ENCODE assay signal across 11 cellular contexts in genomic region chr1:158793604-158794003, GRCh38. TPM values are rescaled to one million over a fixed set of nuclear protein-coding genes. Genes with fewer than 3 reads are reported as not detected.
DNase-seq lines count a peak whose midpoint lies in the region; ATAC-seq and TF ChIP-seq lines count a peak whose summit lies in the region.
"Had no signal": no experiment of that assay in that cellular context is flagged by ENCODE, and none has a peak within 500 bp of the region (broad histone marks: within the 10 kb centered on the region; RNA-seq: fewer than 3 reads in every experiment).

No MANE protein-coding gene starts in this region.

- POLR2A ChIA-PET in A673 (lab: Charles Lee; ENCODE audit: low non-redundant PET), result no interaction called here

- ATAC-seq in GM19351 (IDR thresholded peaks at IDR 0.05; ENCODE audit: unreplicated experiment) (peak; percentile 61), GM21786 (IDR thresholded peaks at IDR 0.05; ENCODE audit: unreplicated experiment) (no peak)
- ATAC-seq: stimulated activated naive CD8-positive, alpha-beta T cell treated with anti-CD3 and anti-CD28 coated beads, Interleukin-15, amount 100 ng/mL, for 72 hours had no signal

- no peak overlapping the region for H3K4ac ChIP-seq in mesenchymal stem cell (ENCODE audit: low read depth in 1 of 2, low read length in 2 of 2)

- no peaks in the 10 kb centered on the region for H3K9me2 ChIP-seq in SU-DHL-6 (replicated peaks; ENCODE audit: insufficient read depth, low read length)

- WGBS in mesenchymal stem cell, result 40% methylated on average over 2 of the region's 2 CpGs

- DNase-seq in A673 (ENCODE audit: low spot score) (no peak), erythroblast (lab: John Stamatoyannopoulos, UW) (peak; percentile 48 to 57), DMS79 (lab: John Stamatoyannopoulos, UW) (no peak), mesenchymal stem cell (no peak), DMS153 (lab: John Stamatoyannopoulos, UW) (no peak)

- H3K79me2 ChIP-seq in SU-DHL-6 (ENCODE audit: insufficient read depth, low read length), result no peaks in the 10 kb centered on the region

- H3F3A ChIP-seq in SU-DHL-6 (ENCODE audit: insufficient read depth), result no peaks in the 10 kb centered on the region

- no peak overlapping the region for H2BK12ac ChIP-seq in mesenchymal stem cell (ENCODE audit: low read length in 2 of 2)

- H2BK5ac ChIP-seq in mesenchymal stem cell (ENCODE audit: low read depth, low read length, poor library complexity, severe bottlenecking), result no peak overlapping the region

- no peak overlapping the region for H4K91ac ChIP-seq in mesenchymal stem cell (ENCODE audit: low read length)

- H3K36me3 ChIP-seq in A673 (ENCODE audit: insufficient read depth, low read length, poor library complexity, severe bottlenecking), result no peaks in the 10 kb centered on the region
- H3K36me3 ChIP-seq in SU-DHL-6 (ENCODE audit: low read length), result no peaks in the 10 kb centered on the region
- H3K36me3 ChIP-seq in mesenchymal stem cell (ENCODE audit: control insufficient read depth in 1 of 2, insufficient read depth in 2 of 2, low read depth in 1 of 2, low read length in 2 of 2), result no peaks in the 10 kb centered on the region

- H3K4me2 ChIP-seq in SU-DHL-6 (ENCODE audit: low read depth, low read length, poor library complexity, severe bottlenecking), result no peak overlapping the region
- no peak overlapping the region for H3K4me2 ChIP-seq in mesenchymal stem cell (ENCODE audit: low read length, poor library complexity, severe bottlenecking)

- H2BK120ac ChIP-seq in mesenchymal stem cell (ENCODE audit: low read depth, low read length), result no peak overlapping the region

- no peak overlapping the region for H4K8ac ChIP-seq in mesenchymal stem cell (ENCODE audit: low read length)

- H3K27ac ChIP-seq in A673 (ENCODE audit: low read depth, low read length, poor library complexity, severe bottlenecking), result no peak overlapping the region
- H3K27ac ChIP-seq in SU-DHL-6 (ENCODE audit: low read depth, low read length), result no peak overlapping the region
- no peak overlapping the region for H3K27ac ChIP-seq in mesenchymal stem cell (ENCODE audit: low read length, poor library complexity, severe bottlenecking)
- H3K27ac ChIP-seq: coronary artery had no signal

- no peak overlapping the region for H2AK5ac ChIP-seq in mesenchymal stem cell (ENCODE audit: low read length, severe bottlenecking)

- BruUV-seq in A673 (replicated peaks; lab: Mats Ljungman, UMichigan), result no TSS peak

- TF ChIP-seq POLR2A in erythroblast (IDR thresholded peaks at IDR 0.05; ENCODE audit: low read length), result no peak

- no peaks in the 10 kb centered on the region for H3K4me1 ChIP-seq in A673 (ENCODE audit: insufficient read depth, low read length, poor library complexity, severe bottlenecking)
- no peaks in the 10 kb centered on the region for H3K4me1 ChIP-seq in mesenchymal stem cell (ENCODE audit: control insufficient read depth, insufficient read depth, low read depth, low read length)

- no peak overlapping the region for H3K23ac ChIP-seq in mesenchymal stem cell (ENCODE audit: low read length in 2 of 2)

- H3K9me3 ChIP-seq in A673 (ENCODE audit: low read depth, low read length, poor library complexity, severe bottlenecking) (no peaks in the 10 kb centered on the region), SU-DHL-6 (ENCODE audit: insufficient read depth, low read length) (no peaks in the 10 kb centered on the region), mesenchymal stem cell (ENCODE audit: control insufficient read depth, low read length) (no peaks in the 10 kb centered on the region)

- H3K9ac ChIP-seq in SU-DHL-6 (ENCODE audit: low read length) (no peak overlapping the region), mesenchymal stem cell (ENCODE audit: low read length) (no peak overlapping the region)

- H2AFZ ChIP-seq in SU-DHL-6 (ENCODE audit: low read depth, low read length, severe bottlenecking) (no peak overlapping the region), mesenchymal stem cell (ENCODE audit: low read depth, low read length) (no peak overlapping the region)

- H3K79me1 ChIP-seq in mesenchymal stem cell (replicated peaks; ENCODE audit: low read length, poor library complexity, severe bottlenecking), result no peaks in the 10 kb centered on the region

- no peaks in the 10 kb centered on the region for H4K20me1 ChIP-seq in SU-DHL-6 (ENCODE audit: low read depth, low read length)

- TF ChIP-seq CTCF in A673 (conservative IDR thresholded peaks at IDR 0.05; ENCODE audit: low read depth, low read length) (peak; percentile 45), SU-DHL-6 (IDR thresholded peaks at IDR 0.05; ENCODE audit: insufficient read depth, low read length, poor library complexity, severe bottlenecking) (peak; percentile 59)

- no peak overlapping the region for H3K14ac ChIP-seq in mesenchymal stem cell (ENCODE audit: low read length in 2 of 2)

- CTCF ChIA-PET in A673 (lab: Charles Lee), result no interaction called here

- intact Hi-C loops in A673 (cut with micrococcal nuclease; ENCODE audit: unreplicated experiment), result no loop called here

- no peak overlapping the region for H3K4me3 ChIP-seq in A673 (ENCODE audit: low read depth, low read length, poor library complexity, severe bottlenecking)
- no peak overlapping the region for H3K4me3 ChIP-seq in SU-DHL-6 (ENCODE audit: insufficient read depth, low read length, poor library complexity, severe bottlenecking)
- no peak overlapping the region for H3K4me3 ChIP-seq in mesenchymal stem cell (ENCODE audit: insufficient read depth in 1 of 2, low read depth in 1 of 2, low read length in 2 of 2)
- H3K4me3 ChIP-seq: coronary artery had no signal

- H2BK15ac ChIP-seq in mesenchymal stem cell (ENCODE audit: low read depth, poor library complexity, severe bottlenecking), result no peak overlapping the region

- H3K18ac ChIP-seq in mesenchymal stem cell (ENCODE audit: low read depth in 1 of 2, low read length in 2 of 2), result no peak overlapping the region

- H3K27me3 ChIP-seq in A673 (replicated peaks; ENCODE audit: insufficient read depth, low read depth, low read length, poor library complexity) (peaks cover 5% of the 10 kb centered on the region), SU-DHL-6 (ENCODE audit: low read length) (no peaks in the 10 kb centered on the region), mesenchymal stem cell (ENCODE audit: control insufficient read depth in 1 of 2, insufficient read depth in 1 of 2, low read length in 2 of 2) (peaks cover 0 to 4% of the 10 kb centered on the region in 2 experiments)

RNA-seq across cellular contexts. Expression of gene OR6N2, which starts 12.6 kb away (rescaled TPM):
- not detected in 2 replicates for total RNA-seq in A673 (2021)
- not detected for polyA plus RNA-seq in mesenchymal stem cell (2013, experiment 1 of 2)
- polyA plus RNA-seq in mesenchymal stem cell (2013, experiment 2 of 2), result not detected
- total RNA-seq: RPMI7951 had no signal

RNA-seq across cellular contexts. Expression of gene OR6N1, which starts 21.6 kb away (rescaled TPM):
- total RNA-seq in A673 (2021), result not detected in 2 replicates
- not detected for polyA plus RNA-seq in mesenchymal stem cell (2013, experiment 1 of 2)
- polyA plus RNA-seq in mesenchymal stem cell (2013, experiment 2 of 2), result not detected
- total RNA-seq: RPMI7951 had no signal

RNA-seq across cellular contexts. Expression of gene MNDA, which starts 37.5 kb away (rescaled TPM):
- not detected in 2 replicates for total RNA-seq in A673 (2021)
- 0.08 TPM for polyA plus RNA-seq in mesenchymal stem cell (2013, experiment 1 of 2)
- 0.04 TPM for polyA plus RNA-seq in mesenchymal stem cell (2013, experiment 2 of 2)
- total RNA-seq: RPMI7951 had no signal

RNA-seq across cellular contexts. Expression of gene OR6K6, which starts 39.1 kb away (rescaled TPM):
- not detected in 2 replicates for total RNA-seq in A673 (2021)
- polyA plus RNA-seq in mesenchymal stem cell (2013, experiment 1 of 2), result not detected
- not detected for polyA plus RNA-seq in mesenchymal stem cell (2013, experiment 2 of 2)
- total RNA-seq: RPMI7951 had no signal

Comparison
In these comparisons a context has a peak if more than half of its experiments do, and no peak if none do; other contexts are left out.
1. DNase-seq: peak in erythroblast (2 of 2); none in A673 (single experiment), DMS79 (single experiment), mesenchymal stem cell (single experiment) and DMS153 (single experiment).